Comparison of ENCODE assay signal across 21 cellular contexts in genomic region chr3:187450791-187451190, GRCh38.
DNase-seq lines count a peak whose midpoint lies in the region; ATAC-seq and TF ChIP-seq lines count a peak whose summit lies in the region.
"Had no signal": no experiment of that assay in that cellular context is flagged by ENCODE, and none has a peak within 500 bp of the region (broad histone marks: within the 10 kb centered on the region; RNA-seq: fewer than 3 reads in every experiment).

No MANE protein-coding gene starts in this region.

- H3K27me3 ChIP-seq in esophagus muscularis mucosa (no peaks in the 10 kb centered on the region), neuron (ENCODE audit: insufficient read depth, low read length) (no peaks in the 10 kb centered on the region), gastrocnemius medialis (no peaks in the 10 kb centered on the region)
- H3K27me3 ChIP-seq: SJSA1 had no signal

- H3K27ac ChIP-seq in esophagus muscularis mucosa (replicated peaks in 1 of 4), result no peak overlapping the region
- no peak overlapping the region for H3K27ac ChIP-seq in gastrocnemius medialis
- H3K27ac ChIP-seq: A549, RWPE1, SJSA1 had no signal

- DNase-seq in Ammon's horn (ENCODE audit: low spot score) (peak; percentile 59), NCI-H146 treated with DMSO at 0.1 percent for 48 hours (lab: John Stamatoyannopoulos, UW; ENCODE audit: unreplicated experiment) (peak; percentile 35), esophagus muscularis mucosa (ENCODE audit: extremely low spot score) (peak; percentile 34), HuH-7 (ENCODE audit: low spot score) (no peak), HuH-7.5 (ENCODE audit: low spot score) (no peak), gastrocnemius medialis (no peak)
- DNase-seq in effector CD8-positive, alpha-beta T cell (lab: John Stamatoyannopoulos, UW), result no peak
- DNase-seq: C1 segment of cervical spinal cord, DMS 273 treated with DMSO at 0.1 percent for 48 hours, GDM1, GOT3, KG1, NCI-H1694 treated with DMSO at 0.1 percent for 48 hours, NCI-H2171 treated with DMSO at 0.1 percent for 48 hours, NCI-H446 treated with DMSO at 0.1 percent for 48 hours, NCI-H748 treated with DMSO at 0.1 percent for 48 hours had no signal

- intact Hi-C loops in esophagus muscularis mucosa (cut with DNase I) (no loop called here), gastrocnemius medialis (cut with DNase I; ENCODE audit: low total_unique reads) (no loop called here)

- H3K9me3 ChIP-seq in esophagus muscularis mucosa (peaks cover 0 to 13% (median 0%) of the 10 kb centered on the region in 4 donors), neuron (ENCODE audit: low read length) (no peaks in the 10 kb centered on the region), gastrocnemius medialis (no peaks in the 10 kb centered on the region)
- H3K9me3 ChIP-seq: A549, SJSA1 had no signal

- in situ Hi-C loops in gastrocnemius medialis (cut with MboI; ENCODE audit: low sequenced_read_pairs in 4 of 4), result no loop called here

- no peaks in the 10 kb centered on the region for H3K36me3 ChIP-seq in esophagus muscularis mucosa
- H3K36me3 ChIP-seq in neuron (ENCODE audit: insufficient read depth, low read length), result no peaks in the 10 kb centered on the region
- H3K36me3 ChIP-seq in gastrocnemius medialis, result no peaks in the 10 kb centered on the region
- H3K36me3 ChIP-seq: SJSA1 had no signal

- ATAC-seq in gastrocnemius medialis, result no peak
- ATAC-seq: A549, GM12878 had no signal

- no peak for TF ChIP-seq POLR2A in esophagus muscularis mucosa (IDR thresholded peaks at IDR 0.05; ENCODE audit: low read depth)
- TF ChIP-seq POLR2A in gastrocnemius medialis (IDR thresholded peaks at IDR 0.05), result no peak

- WGBS in esophagus muscularis mucosa, result 83% methylated on average over 4 of the region's 4 CpGs

- no peak for TF ChIP-seq CTCF in esophagus muscularis mucosa (IDR thresholded peaks at IDR 0.05)
- no peak for TF ChIP-seq CTCF in gastrocnemius medialis (IDR thresholded peaks at IDR 0.05 in 4 of 5, conservative IDR thresholded peaks at IDR 0.05 in 1 of 5)

- H3K4me3 ChIP-seq in esophagus muscularis mucosa, result no peak overlapping the region
- no peak overlapping the region for H3K4me3 ChIP-seq in neuron (ENCODE audit: low read length)
- no peak overlapping the region for H3K4me3 ChIP-seq in gastrocnemius medialis
- H3K4me3 ChIP-seq: A549, GM12878, SJSA1 had no signal

- H3K4me1 ChIP-seq in esophagus muscularis mucosa (no peaks in the 10 kb centered on the region), neuron (ENCODE audit: insufficient read depth, low read length) (peaks cover 7% of the 10 kb centered on the region), gastrocnemius medialis (no peaks in the 10 kb centered on the region)
- H3K4me1 ChIP-seq: A549, SJSA1 had no signal

- peak overlapping the region; percentile 31 for H2AFZ ChIP-seq in neuron (ENCODE audit: low read depth, low read length)

- no peak for TF ChIP-seq EP300 in esophagus muscularis mucosa (IDR thresholded peaks at IDR 0.05)

Comparison
In these comparisons a context has a peak if more than half of its experiments do, and no peak if none do; other contexts are left out.
1. DNase-seq: peak in Ammon's horn (single experiment), NCI-H146 treated with DMSO at 0.1 percent for 48 hours (single experiment) and esophagus muscularis mucosa (single experiment); none in HuH-7 (single experiment), HuH-7.5 (single experiment), effector CD8-positive, alpha-beta T cell (single experiment) and gastrocnemius medialis (0 of 2).